Comparison of ENCODE assay signal across 1 cellular context in genomic region chr18:74534150-74534969, GRCh38.
TF ChIP-seq lines count a peak whose summit lies in the region.

Gene CNDP1, plus strand, starts transcription at chr18:74534500. Its CDS starts 168 bp downstream, at chr18:74534668.

TF ChIP-seq in H1, 55 proteins besides CTCF, POLR2A, EP300 and RAD21:
- no peak for TF ChIP-seq KDM1A (IDR thresholded peaks at IDR 0.05; ENCODE audit: borderline replicate concordance, low read length)
- no peak for TF ChIP-seq SP4 (IDR thresholded peaks at IDR 0.05; ENCODE audit: low read length)
- peak; percentile 45; the same call in 1 of the 2 replicates for TF ChIP-seq USF2 (IDR thresholded peaks at IDR 0.05; ENCODE audit: low read length)
